ENCODE assay signal across 26 cellular contexts in genomic region chr4:99720206-99720605, GRCh38.
"Had no signal": no experiment of that assay in that cellular context is flagged by ENCODE, and none has a peak within 500 bp of the region (broad histone marks: within the 10 kb centered on the region; RNA-seq: fewer than 3 reads in every experiment).

No MANE protein-coding gene starts in this region.

- FAIRE-seq: bronchial epithelial cell, kidney had no signal

- H3K36me3 ChIP-seq: colonic mucosa, gastroesophageal sphincter, thyroid gland, upper lobe of left lung, vagina had no signal

- H3K27me3 Mint-ChIP-seq: memory B cell; stimulated activated memory B cell treated with anti-CD40 and anti-IgM and Interleukin-4, amounts not matched to agents 10 μg/mL and 1 μg/mL and 100 μg/mL, for 72 hours had no signal

- H3K27me3 ChIP-seq: colonic mucosa, gastroesophageal sphincter, hepatocyte, thyroid gland, upper lobe of left lung, vagina had no signal

- H3K27ac Mint-ChIP-seq: activated naive CD8-positive, alpha-beta T cell; memory B cell; natural killer cell; stimulated activated memory B cell treated with anti-CD40 and anti-IgM and Interleukin-4, amounts not matched to agents 10 μg/mL and 1 μg/mL and 100 μg/mL, for 72 hours; stimulated activated naive CD8-positive, alpha-beta T cell treated with anti-CD3 and anti-CD28 coated beads, Interleukin-15, amount 100 ng/mL, for 72 hours had no signal

- H3K9me3 Mint-ChIP-seq: memory B cell; natural killer cell; stimulated activated memory B cell treated with anti-CD40 and anti-IgM and Interleukin-4, amounts not matched to agents 10 μg/mL and 1 μg/mL and 100 μg/mL, for 72 hours; stimulated activated naive CD8-positive, alpha-beta T cell treated with anti-CD3 and anti-CD28 coated beads, Interleukin-15, amount 100 ng/mL, for 72 hours had no signal

- H3K4me2 ChIP-seq: hepatocyte, smooth muscle cell had no signal

- H3K27ac ChIP-seq: colonic mucosa, hepatocyte, thyroid gland, upper lobe of left lung, vagina had no signal

- H3K36me3 Mint-ChIP-seq: activated naive CD8-positive, alpha-beta T cell; memory B cell; natural killer cell; stimulated activated memory B cell treated with anti-CD40 and anti-IgM and Interleukin-4, amounts not matched to agents 10 μg/mL and 1 μg/mL and 100 μg/mL, for 72 hours had no signal

- H3K79me2 ChIP-seq: hepatocyte had no signal

- H3K9me3 ChIP-seq: colonic mucosa, gastroesophageal sphincter, thyroid gland, upper lobe of left lung, vagina had no signal

- ATAC-seq: gastroesophageal sphincter; left colon; natural killer cell; sciatic nerve; stimulated activated memory B cell treated with anti-CD40 and anti-IgM and Interleukin-4, amounts not matched to agents 10 μg/mL and 1 μg/mL and 100 μg/mL, for 72 hours; stimulated activated naive CD8-positive, alpha-beta T cell treated with anti-CD3 and anti-CD28 coated beads, Interleukin-15, amount 100 ng/mL, for 72 hours had no signal

- H2AFZ ChIP-seq: hepatocyte had no signal

- H3K4me3 Mint-ChIP-seq: activated naive CD8-positive, alpha-beta T cell; memory B cell; natural killer cell; stimulated activated memory B cell treated with anti-CD40 and anti-IgM and Interleukin-4, amounts not matched to agents 10 μg/mL and 1 μg/mL and 100 μg/mL, for 72 hours; stimulated activated naive CD8-positive, alpha-beta T cell treated with anti-CD3 and anti-CD28 coated beads, Interleukin-15, amount 100 ng/mL, for 72 hours had no signal

- H3K4me1 Mint-ChIP-seq: memory B cell; natural killer cell; stimulated activated memory B cell treated with anti-CD40 and anti-IgM and Interleukin-4, amounts not matched to agents 10 μg/mL and 1 μg/mL and 100 μg/mL, for 72 hours; stimulated activated naive CD8-positive, alpha-beta T cell treated with anti-CD3 and anti-CD28 coated beads, Interleukin-15, amount 100 ng/mL, for 72 hours had no signal

- DNase-seq: activated CD4-positive, alpha-beta T cell treated with anti-CD3 and anti-CD28 coated beads for 4 hours; activated CD4-positive, alpha-beta T cell treated with anti-CD3 and anti-CD28 coated beads, Interleukin-2, amount 50 U/mL, for 4 hours; activated CD8-positive, alpha-beta memory T cell treated with anti-CD3 and anti-CD28 coated beads for 24 hours; activated effector memory CD4-positive, alpha-beta T cell treated with Interleukin-2 at 50 U/mL for 16 hours; activated naive CD4-positive, alpha-beta T cell treated with Interleukin-2 at 50 U/mL for 16 hours; anterior cingulate cortex; colonic mucosa; effector CD8-positive, alpha-beta T cell; kidney; left colon; natural killer cell; stimulated activated CD4-positive, alpha-beta T cell treated with anti-CD3 and anti-CD28 coated beads, Interleukin-1b, Interleukin-23, amount 100 ng/mL, for 48 hours; stimulated activated CD4-positive, alpha-beta T cell treated with anti-CD3 and anti-CD28 coated beads, Interleukin-4, amount 100 ng/mL, for 4 hours; stimulated activated CD8-positive, alpha-beta memory T cell treated with anti-CD3 and anti-CD28 coated beads, Interleukin-4, amount 100 ng/mL, for 48 hours; stimulated activated naive CD8-positive, alpha-beta T cell treated with anti-CD3 and anti-CD28 coated beads, Interleukin-15, amount 100 ng/mL, for 72 hours; thyroid gland; upper lobe of left lung had no signal

- H3K4me3 ChIP-seq: colonic mucosa, gastroesophageal sphincter, hepatocyte, smooth muscle cell, thyroid gland, upper lobe of left lung, vagina had no signal
